Comparison of ENCODE assay signal across 29 cellular contexts in genomic region chr4:7040760-7041159, GRCh38. TPM values are rescaled to one million over a fixed set of nuclear protein-coding genes. Genes with fewer than 3 reads are reported as not detected.
DNase-seq lines count a peak whose midpoint lies in the region; ATAC-seq, FAIRE-seq and TF ChIP-seq lines count a peak whose summit lies in the region.
"Had no signal": no experiment of that assay in that cellular context is flagged by ENCODE, and none has a peak within 500 bp of the region (broad histone marks: within the 10 kb centered on the region; RNA-seq: fewer than 3 reads in every experiment).

No MANE protein-coding gene starts in this region.

- H3K4me1 Mint-ChIP-seq in activated T-cell treated with anti-CD3 and anti-CD28 coated beads, Interleukin-2, amount 50 U/mL, for 4 hours (ENCODE audit: low read depth) = peaks cover 31% of the 10 kb centered on the region
- peaks cover 32% of the 10 kb centered on the region for H3K4me1 Mint-ChIP-seq in astrocyte (ENCODE audit: low read depth, unreplicated experiment)
- H3K4me1 Mint-ChIP-seq in nephron = peaks cover 26% of the 10 kb centered on the region
- H3K4me1 Mint-ChIP-seq in activated CD8-positive, alpha-beta memory T cell treated with anti-CD3 and anti-CD28 coated beads, Interleukin-2, amount 10 ng/mL, durations not matched to agents 7 days and 5 days = peaks cover 25% of the 10 kb centered on the region

- no peak for ATAC-seq in activated T-cell treated with anti-CD3 and anti-CD28 coated beads, Interleukin-2, amount 50 U/mL, for 4 hours
- no peak for ATAC-seq in activated CD8-positive, alpha-beta memory T cell treated with anti-CD3 and anti-CD28 coated beads, Interleukin-2, amount 10 ng/mL, durations not matched to agents 7 days and 5 days
- ATAC-seq: HepG2, left lobe of liver had no signal

- TF ChIP-seq CTCF in astrocyte (IDR thresholded peaks at IDR 0.05; ENCODE audit: insufficient read depth, low read depth, low read length) (no peak), nephron (IDR thresholded peaks at IDR 0.05; ENCODE audit: unreplicated experiment in 3 of 3) (no peak), BE2C (IDR thresholded peaks at IDR 0.05; ENCODE audit: low read depth, low read length) (no peak)

- no peak overlapping the region for H3K9ac ChIP-seq in astrocyte (ENCODE audit: low read length)

- H3K27me3 ChIP-seq in astrocyte (ENCODE audit: insufficient read depth, low read length) (no peaks in the 10 kb centered on the region), BE2C (no peaks in the 10 kb centered on the region)
- H3K27me3 ChIP-seq: ascending aorta, colonic mucosa, SJSA1, thyroid gland, vagina had no signal

- H3K4me2 ChIP-seq in astrocyte (ENCODE audit: low read length) = no peak overlapping the region

- no peak overlapping the region for H3K4me3 ChIP-seq in astrocyte (ENCODE audit: insufficient read depth, low read depth, low read length)
- no peak overlapping the region for H3K4me3 ChIP-seq in BE2C (ENCODE audit: low read depth, low read length)
- H3K4me3 ChIP-seq: colonic mucosa, SJSA1, thyroid gland had no signal

- peak overlapping the region; percentile 14 for H3K4me3 Mint-ChIP-seq in activated T-cell treated with anti-CD3 and anti-CD28 coated beads, Interleukin-2, amount 50 U/mL, for 4 hours
- H3K4me3 Mint-ChIP-seq in astrocyte (ENCODE audit: unreplicated experiment) = peak overlapping the region; percentile 74
- peak overlapping the region; percentile 28 to 66 (median 41) for H3K4me3 Mint-ChIP-seq in nephron
- no peak overlapping the region for H3K4me3 Mint-ChIP-seq in activated CD8-positive, alpha-beta memory T cell treated with anti-CD3 and anti-CD28 coated beads, Interleukin-2, amount 10 ng/mL, durations not matched to agents 7 days and 5 days
- H3K4me3 Mint-ChIP-seq: activated naive CD8-positive, alpha-beta T cell treated with anti-CD3 and anti-CD28 coated beads for 36 hours had no signal

- peak overlapping the region; percentile 72 for H3K27ac Mint-ChIP-seq in astrocyte (ENCODE audit: unreplicated experiment)
- no peak overlapping the region for H3K27ac Mint-ChIP-seq in nephron
- H3K27ac Mint-ChIP-seq in activated CD8-positive, alpha-beta memory T cell treated with anti-CD3 and anti-CD28 coated beads, Interleukin-2, amount 10 ng/mL, durations not matched to agents 7 days and 5 days = no peak overlapping the region
- H3K27ac Mint-ChIP-seq: activated naive CD8-positive, alpha-beta T cell treated with anti-CD3 and anti-CD28 coated beads for 36 hours had no signal

- H2AFZ ChIP-seq in astrocyte (ENCODE audit: low read depth, low read length) = no peak overlapping the region

- H3K9me3 Mint-ChIP-seq in activated T-cell treated with anti-CD3 and anti-CD28 coated beads, Interleukin-2, amount 50 U/mL, for 4 hours = no peaks in the 10 kb centered on the region
- no peaks in the 10 kb centered on the region for H3K9me3 Mint-ChIP-seq in astrocyte (ENCODE audit: unreplicated experiment)
- H3K9me3 Mint-ChIP-seq in nephron = no peaks in the 10 kb centered on the region
- H3K9me3 Mint-ChIP-seq in activated CD8-positive, alpha-beta memory T cell treated with anti-CD3 and anti-CD28 coated beads, Interleukin-2, amount 10 ng/mL, durations not matched to agents 7 days and 5 days (ENCODE audit: low read depth) = no peaks in the 10 kb centered on the region
- H3K9me3 Mint-ChIP-seq: activated naive CD8-positive, alpha-beta T cell treated with anti-CD3 and anti-CD28 coated beads for 36 hours had no signal

- H4K20me1 ChIP-seq in astrocyte (ENCODE audit: insufficient read depth, low read length) = peaks cover 21% of the 10 kb centered on the region

- H3K36me3 ChIP-seq in astrocyte (ENCODE audit: insufficient read depth, low read length) (no peaks in the 10 kb centered on the region), BE2C (no peaks in the 10 kb centered on the region)
- H3K36me3 ChIP-seq: ascending aorta, colonic mucosa, SJSA1, thyroid gland, vagina had no signal

- H3K4me1 ChIP-seq in astrocyte (ENCODE audit: insufficient read depth, low read length) (peaks cover 27% of the 10 kb centered on the region), BE2C (peaks cover 5% of the 10 kb centered on the region; the same call in 1 of the 2 replicates)

- CTCF ChIA-PET in activated CD8-positive, alpha-beta memory T cell treated with anti-CD3 and anti-CD28 coated beads, Interleukin-2, amount 10 ng/mL, durations not matched to agents 7 days and 5 days (lab: Charles Lee) = interaction anchor here (1.0 to 7.3 kb wide), 4 partner anchors 10 to 67 kb away, joined by 3 to 153 read pairs (median 3); partner anchors contain the start of gene GRPEL1

- H3K9me3 ChIP-seq in astrocyte (ENCODE audit: insufficient read depth, low read depth, low read length) = no peaks in the 10 kb centered on the region
- H3K9me3 ChIP-seq in BE2C = no peaks in the 10 kb centered on the region
- H3K9me3 ChIP-seq: ascending aorta, colonic mucosa, SJSA1, thyroid gland, vagina had no signal

- no peak for FAIRE-seq in astrocyte (lab: Jason Lieb, UNC)
- FAIRE-seq: GM12892, HepG2, islet of Langerhans had no signal

- H3K79me2 ChIP-seq in astrocyte (ENCODE audit: insufficient read depth, low read length) = peaks cover 23% of the 10 kb centered on the region

- H3K36me3 Mint-ChIP-seq in activated T-cell treated with anti-CD3 and anti-CD28 coated beads, Interleukin-2, amount 50 U/mL, for 4 hours (ENCODE audit: insufficient read depth) = no peaks in the 10 kb centered on the region
- H3K36me3 Mint-ChIP-seq in astrocyte (ENCODE audit: low read depth, unreplicated experiment) (peaks cover under 1% of the 10 kb centered on the region), nephron (ENCODE audit: low read depth) (no peaks in the 10 kb centered on the region)
- H3K36me3 Mint-ChIP-seq in activated CD8-positive, alpha-beta memory T cell treated with anti-CD3 and anti-CD28 coated beads, Interleukin-2, amount 10 ng/mL, durations not matched to agents 7 days and 5 days = no peaks in the 10 kb centered on the region
- H3K36me3 Mint-ChIP-seq: activated naive CD8-positive, alpha-beta T cell treated with anti-CD3 and anti-CD28 coated beads for 36 hours had no signal

- H3K27me3 Mint-ChIP-seq in activated T-cell treated with anti-CD3 and anti-CD28 coated beads, Interleukin-2, amount 50 U/mL, for 4 hours (ENCODE audit: low read depth) = no peaks in the 10 kb centered on the region
- H3K27me3 Mint-ChIP-seq in astrocyte (ENCODE audit: low read depth, unreplicated experiment) (no peaks in the 10 kb centered on the region), nephron (ENCODE audit: low read depth) (peaks cover 12% of the 10 kb centered on the region)
- peaks cover 11% of the 10 kb centered on the region for H3K27me3 Mint-ChIP-seq in activated CD8-positive, alpha-beta memory T cell treated with anti-CD3 and anti-CD28 coated beads, Interleukin-2, amount 10 ng/mL, durations not matched to agents 7 days and 5 days

- DNase-seq in activated T-cell treated with anti-CD3 and anti-CD28 coated beads, Interleukin-2, amount 50 U/mL, for 4 hours = no peak
- no peak for DNase-seq in activated T-cell treated with anti-CD3 and anti-CD28 coated beads, Interleukin-2, amount 50 U/mL, for 1 hour
- DNase-seq in NOMO-1 (lab: John Stamatoyannopoulos, UW; ENCODE audit: unreplicated experiment in 2 of 2) (peak; percentile 29 to 76), astrocyte (ENCODE audit: low read depth) (no peak), BE2C (no peak), iPS-NIHi11 (ENCODE audit: low spot score) (no peak)
- no peak for DNase-seq in activated CD8-positive, alpha-beta memory T cell treated with anti-CD3 and anti-CD28 coated beads, Interleukin-2, amount 10 ng/mL, durations not matched to agents 7 days and 5 days
- DNase-seq: activated CD4-positive, alpha-beta T cell treated with anti-CD3 and anti-CD28 coated beads, Interleukin-2, amount 50 U/mL, for 4 hours; activated naive CD8-positive, alpha-beta T cell treated with anti-CD3 and anti-CD28 coated beads for 36 hours; colonic mucosa; DMS153; effector CD8-positive, alpha-beta T cell; HCEC 1CT; MM.1S; NCI-H1436; NCI-H446; NCI-H748 treated with DMSO at 0.1 percent for 48 hours; nucleus accumbens; stimulated activated CD4-positive, alpha-beta T cell treated with anti-CD3 and anti-CD28 coated beads, Interleukin-4, amount 100 ng/mL, for 24 hours; thyroid gland had no signal

- H3K27ac ChIP-seq in astrocyte (ENCODE audit: low read depth, low read length) = no peak overlapping the region
- H3K27ac ChIP-seq: ascending aorta, colonic mucosa, epithelial cell of prostate, SJSA1, thyroid gland, vagina had no signal

RNA-seq across cellular contexts. Expression of gene TADA2B, which starts 2.4 kb away (rescaled TPM):
- 10 to 100 TPM; 16.9 to 21.3 (median 17.0) TPM for total RNA-seq in activated T-cell treated with anti-CD3 and anti-CD28 coated beads, Interleukin-2, amount 50 U/mL, for 4 hours
- 18.0 and 19.8 TPM in 2 replicates for total RNA-seq in astrocyte
- polyA plus RNA-seq in BE2C (2012; ENCODE audit: insufficient read depth, insufficient read length, low read depth) = 20.8 TPM
- total RNA-seq in activated CD8-positive, alpha-beta memory T cell treated with anti-CD3 and anti-CD28 coated beads, Interleukin-2, amount 10 ng/mL, durations not matched to agents 7 days and 5 days = 10 to 100 TPM; 16.9 to 21.4 TPM

RNA-seq across cellular contexts. Expression of gene GRPEL1, which starts 27.1 kb away (rescaled TPM):
- total RNA-seq in activated T-cell treated with anti-CD3 and anti-CD28 coated beads, Interleukin-2, amount 50 U/mL, for 4 hours = 100 to 1,000 TPM; 129 to 146 (median 136) TPM
- 48.3 and 55.8 TPM in 2 replicates for total RNA-seq in astrocyte
- 104 TPM for polyA plus RNA-seq in BE2C (2012; ENCODE audit: insufficient read depth, insufficient read length, low read depth)
- 10 to 100 TPM; 40.0 to 59.9 TPM for total RNA-seq in activated CD8-positive, alpha-beta memory T cell treated with anti-CD3 and anti-CD28 coated beads, Interleukin-2, amount 10 ng/mL, durations not matched to agents 7 days and 5 days

Comparison
In these comparisons a context has a peak if more than half of its experiments do, and no peak if none do; other contexts are left out.
1. DNase-seq: peak in NOMO-1 (2 of 2); none in activated T-cell treated with anti-CD3 and anti-CD28 coated beads, Interleukin-2, amount 50 U/mL, for 4 hours (single experiment), activated T-cell treated with anti-CD3 and anti-CD28 coated beads, Interleukin-2, amount 50 U/mL, for 1 hour (single experiment), astrocyte (single experiment), BE2C (single experiment), iPS-NIHi11 (single experiment) and activated CD8-positive, alpha-beta memory T cell treated with anti-CD3 and anti-CD28 coated beads, Interleukin-2, amount 10 ng/mL, durations not matched to agents 7 days and 5 days (single experiment).